In genomic region chr4:79397951-79398350, GRCh38 we compare ENCODE assay signal across 37 cellular contexts. TPM values are rescaled to one million over a fixed set of nuclear protein-coding genes. Genes with fewer than 3 reads are reported as not detected.
"Had no signal": no experiment of that assay in that cellular context is flagged by ENCODE, and none has a peak within 500 bp of the region (broad histone marks: within the 10 kb centered on the region; RNA-seq: fewer than 3 reads in every experiment).

No MANE protein-coding gene starts in this region.

- FAIRE-seq: astrocyte, TTC549 had no signal

- H3K4me3 ChIP-seq: adrenal gland, body of pancreas, breast epithelium had no signal

- H3K9me3 ChIP-seq: adrenal gland, body of pancreas, breast epithelium had no signal

- ATAC-seq: activated CD8-positive, alpha-beta T cell treated with anti-CD3 and anti-CD28 coated beads for 36 hours; activated naive CD4-positive, alpha-beta T cell treated with anti-CD3 and anti-CD28 coated beads, Interleukin-2, amount 50 U/mL, for 72 hours; activated T-cell treated with anti-CD3 and anti-CD28 coated beads, Interleukin-2, amount 50 U/mL, for 4 hours; activated T-cell treated with anti-CD3 and anti-CD28 coated beads, Interleukin-2, amount 50 U/mL, for 72 hours; activated T-helper 17 cell treated with anti-CD3 and anti-CD28 coated beads, Interleukin-2, amount 50 U/mL, for 72 hours; body of pancreas had no signal

- H3K27me3 ChIP-seq: adrenal gland, body of pancreas, brain microvascular endothelial cell, breast epithelium had no signal

- DNase-seq: activated B cell treated with CpG ODN at 0.5 μM for 24 hours; activated CD4-positive, alpha-beta memory T cell treated with anti-CD3 and anti-CD28 coated beads for 36 hours; activated CD4-positive, alpha-beta T cell treated with anti-CD3 and anti-CD28 coated beads for 4 hours; activated CD4-positive, alpha-beta T cell treated with anti-CD3 and anti-CD28 coated beads, Interleukin-2, amount 10 ng/mL, durations not matched to agents 24 days and 14 days; activated CD4-positive, alpha-beta T cell treated with anti-CD3 and anti-CD28 coated beads, Interleukin-2, amount 50 U/mL, for 1 hour; activated CD4-positive, alpha-beta T cell treated with anti-CD3 and anti-CD28 coated beads, Interleukin-2, amount 50 U/mL, for 4 hours; activated CD4-positive, CD25-positive, alpha-beta regulatory T cell treated with anti-CD3 and anti-CD28 coated beads, Interleukin-2, amount 50 U/mL, for 72 hours; activated CD8-positive, alpha-beta memory T cell treated with anti-CD3 and anti-CD28 coated beads, Interleukin-2, amount 50 U/mL, for 4 hours; activated CD8-positive, alpha-beta T cell treated with anti-CD3 and anti-CD28 coated beads for 36 hours; activated effector memory CD4-positive, alpha-beta T cell treated with anti-CD3 and anti-CD28 coated beads, Interleukin-2, amount 50 U/mL, for 16 hours; activated gamma-delta T cell treated with Interleukin-2 at 50 U/mL for 16 hours; activated naive CD4-positive, alpha-beta T cell; activated naive CD4-positive, alpha-beta T cell treated with anti-CD3 and anti-CD28 coated beads for 36 hours; activated naive CD4-positive, alpha-beta T cell treated with anti-CD3 and anti-CD28 coated beads, Interleukin-2, amount 50 U/mL, for 16 hours; activated naive CD8-positive, alpha-beta T cell treated with anti-CD3 and anti-CD28 coated beads for 36 hours; activated T-cell treated with anti-CD3 and anti-CD28 coated beads for 4 hours; activated T-cell treated with anti-CD3 and anti-CD28 coated beads, Interleukin-2, amount 50 U/mL, for 1 hour; activated T-cell treated with anti-CD3 and anti-CD28 coated beads, Interleukin-2, amount 50 U/mL, for 4 hours; activated T-cell treated with anti-CD3 and anti-CD28 coated beads, Interleukin-2, amount 50 U/mL, for 72 hours; adrenal gland; amniotic stem cell; aorta; body of pancreas; brain microvascular endothelial cell; central memory CD4-positive, alpha-beta T cell; T-helper 2 cell; T-helper 9 cell had no signal

- H3K4me1 ChIP-seq: adrenal gland, body of pancreas, breast epithelium had no signal

- H3K27ac ChIP-seq: adrenal gland, body of pancreas, brain microvascular endothelial cell, breast epithelium, VCaP had no signal

- H3K36me3 ChIP-seq: adrenal gland, brain microvascular endothelial cell, breast epithelium had no signal

RNA-seq across cellular contexts. Expression of gene GK2, which starts 10.1 kb away (rescaled TPM):
- total RNA-seq: activated B cell treated with CpG ODN at 0.5 μM for 24 hours; activated CD4-positive, alpha-beta memory T cell treated with anti-CD3 and anti-CD28 coated beads for 36 hours; activated CD4-positive, alpha-beta T cell treated with anti-CD3 and anti-CD28 coated beads, Interleukin-2, amount 10 ng/mL, durations not matched to agents 24 days and 14 days; activated CD8-positive, alpha-beta memory T cell treated with anti-CD3 and anti-CD28 coated beads for 36 hours; activated CD8-positive, alpha-beta T cell treated with anti-CD3 and anti-CD28 coated beads for 36 hours; activated naive CD4-positive, alpha-beta T cell treated with anti-CD3 and anti-CD28 coated beads for 36 hours; activated naive CD4-positive, alpha-beta T cell treated with anti-CD3 and anti-CD28 coated beads, Interleukin-2, amount 50 U/mL, for 72 hours; activated naive CD8-positive, alpha-beta T cell treated with anti-CD3 and anti-CD28 coated beads for 36 hours; activated T-cell treated with anti-CD3 and anti-CD28 coated beads, Interleukin-2, amount 50 U/mL, for 4 hours; activated T-cell treated with anti-CD3 and anti-CD28 coated beads, Interleukin-2, amount 50 U/mL, for 72 hours; activated T-helper 1 cell treated with anti-CD3 and anti-CD28 coated beads, Interleukin-12 subunit alpha, Interleukin-12 subunit beta, Interleukin-2, Interleukin-4 antibody, amounts not matched to agents 30 ng/mL and 10 ng/mL and 1 ng/mL, durations not matched to agents 14 hours and 24 hours and 36 hours; activated T-helper 17 cell treated with anti-CD3 and anti-CD28 coated beads, Interleukin-2, amount 50 U/mL, for 72 hours; adrenal gland; aorta; astrocyte; body of pancreas; cardiac septum; cerebellum had no signal
- polyA plus RNA-seq: adrenal gland, aorta had no signal
